ENCODE assay signal across 23 cellular contexts in genomic region chr9:126761274-126761673, GRCh38.
"Had no signal": no experiment of that assay in that cellular context is flagged by ENCODE, and none has a peak within 500 bp of the region (broad histone marks: within the 10 kb centered on the region; RNA-seq: fewer than 3 reads in every experiment).

No MANE protein-coding gene starts in this region.

- H3K27me3 ChIP-seq: MG63, Peyer's patch had no signal

- H3K4me3 ChIP-seq: MG63, PC-9, Peyer's patch had no signal

- DNase-seq: Karpas-422, KG1, MG63, NCI-H1092, NCI-H1105 treated with DMSO at 0.1 percent for 48 hours, NCI-H1417 treated with DMSO at 0.1 percent for 48 hours, NCI-H146, NCI-H1694 treated with DMSO at 0.1 percent for 48 hours, NCI-H1930, NCI-H2081, NCI-H2171, NCI-H226, NCI-H446, NCI-H510A, NCI-H524 treated with DMSO at 0.1 percent for 48 hours, NCI-H69, NCI-H774, PC-9, Peyer's patch, Right ventricle myocardium superior, SIG-M5, SK-N-SH, SW 1271 had no signal

- H2AFZ ChIP-seq: PC-9 had no signal

- H3K27ac ChIP-seq: PC-9, Peyer's patch had no signal

- H3K4me1 ChIP-seq: Peyer's patch had no signal

- H3K4me2 ChIP-seq: PC-9, SK-N-SH had no signal

- H3K9me3 ChIP-seq: MG63, Peyer's patch, SK-N-SH had no signal

- H3K36me3 ChIP-seq: MG63, Peyer's patch had no signal

- H3K9ac ChIP-seq: SK-N-SH had no signal
